1 cellular context compared by ENCODE assay signal in genomic region chr10:100481462-100482081, GRCh38.
TF ChIP-seq lines count a peak whose summit lies in the region.

No MANE protein-coding gene starts in this region.

TF ChIP-seq in SK-N-SH, 30 proteins besides CTCF, POLR2A, EP300 and RAD21 (continued from another document):
- TF ChIP-seq, protein P1, sequence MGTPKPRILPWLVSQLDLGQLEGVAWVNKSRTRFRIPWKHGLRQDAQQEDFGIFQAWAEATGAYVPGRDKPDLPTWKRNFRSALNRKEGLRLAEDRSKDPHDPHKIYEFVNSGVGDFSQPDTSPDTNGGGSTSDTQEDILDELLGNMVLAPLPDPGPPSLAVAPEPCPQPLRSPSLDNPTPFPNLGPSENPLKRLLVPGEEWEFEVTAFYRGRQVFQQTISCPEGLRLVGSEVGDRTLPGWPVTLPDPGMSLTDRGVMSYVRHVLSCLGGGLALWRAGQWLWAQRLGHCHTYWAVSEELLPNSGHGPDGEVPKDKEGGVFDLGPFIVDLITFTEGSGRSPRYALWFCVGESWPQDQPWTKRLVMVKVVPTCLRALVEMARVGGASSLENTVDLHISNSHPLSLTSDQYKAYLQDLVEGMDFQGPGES (IDR thresholded peaks at IDR 0.05; ENCODE audit: low read depth, low read length), result 0 out of 2 replicates have a peak, but pooled peaks have one; percentile 48
- TF ChIP-seq RFX5 (IDR thresholded peaks at IDR 0.05; ENCODE audit: low read length) (peak; percentile 100), GABPA (IDR thresholded peaks at IDR 0.05; ENCODE audit: low read depth) (no peak), NRF1 (IDR thresholded peaks at IDR 0.05; ENCODE audit: low read depth, low read length) (no peak), PBX3 (IDR thresholded peaks at IDR 0.05) (no peak), CHD2 (IDR thresholded peaks at IDR 0.05; ENCODE audit: low read length, partially characterized antibody) (no peak)
TF ChIP-seq in SK-N-SH: peak in this region for 5.
